ENCODE assay signal across 8 cellular contexts in genomic region chr4:81351653-81352455, GRCh38.
DNase-seq lines count a peak whose midpoint lies in the region; ATAC-seq and TF ChIP-seq lines count a peak whose summit lies in the region.

No MANE protein-coding gene starts in this region.

- DNase-seq in GM03348 (ENCODE audit: low spot score), result peak; percentile 54
- peak; percentile 67 for DNase-seq in LHCN-M2 (ENCODE audit: low read depth)
- peak; percentile 70 to 74 for DNase-seq in SHP77 (lab: John Stamatoyannopoulos, UW)
- DNase-seq in activated gamma-delta T cell treated with anti-CD3 and anti-CD28 coated beads, Interleukin-2, amount 50 U/mL, for 16 hours (ENCODE audit: low read depth), result peak; percentile 41
- DNase-seq in glomerular endothelial cell (ENCODE audit: extremely low read depth, low read depth, low spot score), result peak; percentile 27
- peak; percentile 84 for DNase-seq in posterior vena cava (ENCODE audit: low spot score)
- peak; percentile 55 to 56 for DNase-seq in uterus

- no peaks in the 10 kb centered on the region for H3K36me3 ChIP-seq in uterus

- intact Hi-C loops in posterior vena cava (cut with DNase I) (loop anchor here (10.0 kb wide), 2 partner anchors 287 to 377 kb away; no protein-coding TSS in a partner anchor), uterus (cut with DNase I; ENCODE audit: low total_unique reads) (no loop called here)

- no peak overlapping the region for H3K27ac ChIP-seq in uterus

- peak; percentile 41 to 82 (median 61) for TF ChIP-seq CTCF in uterus (IDR thresholded peaks at IDR 0.05)

- TF ChIP-seq POLR2A in uterus (IDR thresholded peaks at IDR 0.05), result no peak

- H3K4me1 ChIP-seq in uterus, result no peaks in the 10 kb centered on the region

- ATAC-seq in GM21786 (IDR thresholded peaks at IDR 0.05; ENCODE audit: unreplicated experiment), result peak; percentile 92

- H3K9me3 ChIP-seq in uterus, result no peaks in the 10 kb centered on the region

- no peaks in the 10 kb centered on the region for H3K27me3 ChIP-seq in uterus

- H3K4me3 ChIP-seq in uterus, result no peak overlapping the region

Comparison
In these comparisons a context has a peak if more than half of its experiments do, and no peak if none do; other contexts are left out.
1. DNase-seq: peak in every context shown above with its lines; median percentile 84 in posterior vena cava; 72 in SHP77; 67 in LHCN-M2; 56 in uterus; 54 in GM03348; 41 in activated gamma-delta T cell treated with anti-CD3 and anti-CD28 coated beads, Interleukin-2, amount 50 U/mL, for 16 hours; 27 in glomerular endothelial cell.